Comparison of ENCODE assay signal across 12 cellular contexts in the genomic region with DNA sequence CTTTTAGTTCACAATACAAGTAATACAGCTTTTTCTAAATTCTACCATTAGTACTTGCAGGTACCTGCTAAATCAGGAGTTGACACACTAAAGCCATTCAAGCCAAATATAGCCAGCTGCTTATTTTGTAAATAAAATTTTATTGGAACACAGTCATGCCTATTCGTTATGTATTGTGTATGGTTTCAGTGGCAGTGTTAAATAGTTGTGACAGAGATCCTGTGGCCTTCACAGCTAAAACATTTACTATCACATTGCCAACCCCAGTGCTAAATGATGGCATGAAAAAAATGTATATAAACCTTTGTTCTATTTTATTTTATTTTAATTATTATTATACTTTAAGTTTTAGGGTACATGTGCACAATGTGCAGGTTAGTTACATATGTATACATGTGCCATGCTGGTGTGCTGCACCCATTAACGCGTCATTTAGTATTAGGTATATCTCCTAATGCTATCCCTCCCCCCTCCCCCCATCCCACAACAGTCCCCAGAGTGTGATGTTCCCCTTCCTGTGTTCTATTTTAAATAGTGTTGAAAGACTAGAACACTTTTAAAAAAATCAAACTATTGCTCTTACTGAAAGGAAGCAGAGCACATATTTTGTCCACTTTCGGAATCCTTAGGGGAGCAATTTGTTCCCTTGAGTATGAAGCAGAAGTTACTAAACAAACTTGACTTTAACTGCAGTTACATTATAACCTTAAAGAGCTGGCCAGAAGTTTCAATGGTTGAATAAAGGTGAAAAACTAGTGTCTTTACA.
DNase-seq lines count a peak whose midpoint lies in the region; ATAC-seq, FAIRE-seq and TF ChIP-seq lines count a peak whose summit lies in the region.
"Had no signal": no experiment of that assay in that cellular context is flagged by ENCODE, and none has a peak within 500 bp of the region (broad histone marks: within the 10 kb centered on the region; RNA-seq: fewer than 3 reads in every experiment).

No MANE protein-coding gene starts in this region.

- H3K27me3 Mint-ChIP-seq in CD8-positive, alpha-beta memory T cell, result no peaks in the 10 kb centered on the region
- no peaks in the 10 kb centered on the region for H3K27me3 Mint-ChIP-seq in activated CD4-positive, alpha-beta T cell treated with anti-CD3 and anti-CD28 coated beads, Interleukin-2, amount 10 ng/mL, durations not matched to agents 24 days and 14 days
- H3K27me3 Mint-ChIP-seq: CD4-positive, alpha-beta memory T cell; naive thymus-derived CD8-positive, alpha-beta T cell had no signal

- H3K9ac ChIP-seq in endothelial cell of umbilical vein (replicated peaks; ENCODE audit: extremely low read depth, insufficient read depth, low read length), result no peak overlapping the region

- H3K27ac ChIP-seq in CD8-positive, alpha-beta memory T cell (ENCODE audit: low read depth, low read length), result no peak overlapping the region
- H3K27ac ChIP-seq in endothelial cell of umbilical vein (ENCODE audit: insufficient read depth, low read depth, low read length), result peak overlapping the region; percentile 37
- no peak overlapping the region for H3K27ac ChIP-seq in uterus

- H3K27me3 ChIP-seq in CD8-positive, alpha-beta memory T cell (ENCODE audit: insufficient read depth, low read length, poor library complexity, severe bottlenecking), result no peaks in the 10 kb centered on the region
- no peaks in the 10 kb centered on the region for H3K27me3 ChIP-seq in endothelial cell of umbilical vein (ENCODE audit: control insufficient read depth in 2 of 2, insufficient read depth in 2 of 2, low read length in 2 of 2)
- no peaks in the 10 kb centered on the region for H3K27me3 ChIP-seq in uterus

- ATAC-seq in GM21381 (IDR thresholded peaks at IDR 0.05; ENCODE audit: unreplicated experiment), result peak; percentile 47
- ATAC-seq in HG03354 (IDR thresholded peaks at IDR 0.05; ENCODE audit: poor library complexity, severe bottlenecking, unreplicated experiment), result peak; percentile 81
- ATAC-seq: naive thymus-derived CD8-positive, alpha-beta T cell had no signal

- intact Hi-C loops in endothelial cell of umbilical vein (cut with micrococcal nuclease) (no loop called here), uterus (cut with DNase I; ENCODE audit: low total_unique reads) (no loop called here)
- intact Hi-C loops in activated CD4-positive, alpha-beta T cell treated with anti-CD3 and anti-CD28 coated beads, Interleukin-2, amount 10 ng/mL, durations not matched to agents 24 days and 14 days (cut with micrococcal nuclease), result no loop called here

- no peak overlapping the region for H2AFZ ChIP-seq in endothelial cell of umbilical vein (ENCODE audit: low read depth, low read length)

- no peaks in the 10 kb centered on the region for H3K9me1 ChIP-seq in endothelial cell of umbilical vein (replicated peaks; ENCODE audit: control insufficient read depth, extremely low read depth, insufficient read depth, low read length)

- no peak for DNase-seq in CD8-positive, alpha-beta memory T cell
- DNase-seq in endothelial cell of umbilical vein (ENCODE audit: low read depth, low spot score), result no peak
- DNase-seq in uterus, result no peak
- no peak for DNase-seq in stimulated activated naive CD4-positive, alpha-beta T cell (lab: John Stamatoyannopoulos, UW)
- no peak for DNase-seq in activated CD4-positive, alpha-beta T cell treated with anti-CD3 and anti-CD28 coated beads, Interleukin-2, amount 10 ng/mL, durations not matched to agents 24 days and 14 days
- no peak for DNase-seq in NCI-H1417 treated with DMSO at 0.1 percent for 48 hours (lab: John Stamatoyannopoulos, UW)
- DNase-seq: CD4-positive, alpha-beta memory T cell; naive thymus-derived CD8-positive, alpha-beta T cell; NCI-H2081 treated with DMSO at 0.1 percent for 48 hours; stimulated activated CD4-positive, alpha-beta T cell treated with anti-CD3 and anti-CD28 coated beads, Interleukin-4, amount 100 ng/mL, for 4 hours had no signal

- no peaks in the 10 kb centered on the region for H4K20me1 ChIP-seq in endothelial cell of umbilical vein (replicated peaks; ENCODE audit: control insufficient read depth, extremely low read depth, insufficient read depth, low read length)

- H3K9me3 Mint-ChIP-seq in CD8-positive, alpha-beta memory T cell, result no peaks in the 10 kb centered on the region
- H3K9me3 Mint-ChIP-seq in activated CD4-positive, alpha-beta T cell treated with anti-CD3 and anti-CD28 coated beads, Interleukin-2, amount 10 ng/mL, durations not matched to agents 24 days and 14 days, result no peaks in the 10 kb centered on the region
- H3K9me3 Mint-ChIP-seq: CD4-positive, alpha-beta memory T cell; naive thymus-derived CD8-positive, alpha-beta T cell had no signal

- peak overlapping the region in 5 of 7 donors; percentile 12 to 57 (median 49) for H3K4me3 Mint-ChIP-seq in CD8-positive, alpha-beta memory T cell
- no peak overlapping the region for H3K4me3 Mint-ChIP-seq in activated CD4-positive, alpha-beta T cell treated with anti-CD3 and anti-CD28 coated beads, Interleukin-2, amount 10 ng/mL, durations not matched to agents 24 days and 14 days
- H3K4me3 Mint-ChIP-seq: CD4-positive, alpha-beta memory T cell had no signal

- H3K36me3 Mint-ChIP-seq in CD8-positive, alpha-beta memory T cell, result peaks cover 4 to 12% (median 6%) of the 10 kb centered on the region in 3 donors
- H3K36me3 Mint-ChIP-seq in activated CD4-positive, alpha-beta T cell treated with anti-CD3 and anti-CD28 coated beads, Interleukin-2, amount 10 ng/mL, durations not matched to agents 24 days and 14 days (ENCODE audit: low read depth), result peaks cover 18% of the 10 kb centered on the region

- H3K4me2 ChIP-seq in endothelial cell of umbilical vein (ENCODE audit: insufficient read depth, low read length), result peak overlapping the region; percentile 72

- no peak for FAIRE-seq in endothelial cell of umbilical vein (lab: Jason Lieb, UNC)

- dilution Hi-C loops in endothelial cell of umbilical vein (cut with MboI; ENCODE audit: extremely low pct_ligation_motif_present, low sequenced_read_pairs), result no loop called here

- H3K79me2 ChIP-seq in endothelial cell of umbilical vein (ENCODE audit: control insufficient read depth, insufficient read depth, low read length), result no peaks in the 10 kb centered on the region

- H3K4me3 ChIP-seq in CD8-positive, alpha-beta memory T cell (ENCODE audit: low read length), result no peak overlapping the region
- H3K4me3 ChIP-seq in endothelial cell of umbilical vein (replicated peaks in 1 of 3; ENCODE audit: insufficient read depth in 1 of 3, low read depth in 1 of 3, low read length in 3 of 3), result no peak overlapping the region
- no peak overlapping the region for H3K4me3 ChIP-seq in uterus

- H3K27ac Mint-ChIP-seq in CD8-positive, alpha-beta memory T cell, result peak overlapping the region in 7 of 8 donors; percentile 8 to 84 (median 36)
- no peak overlapping the region for H3K27ac Mint-ChIP-seq in activated CD4-positive, alpha-beta T cell treated with anti-CD3 and anti-CD28 coated beads, Interleukin-2, amount 10 ng/mL, durations not matched to agents 24 days and 14 days

- TF ChIP-seq POLR2A in endothelial cell of umbilical vein (IDR thresholded peaks at IDR 0.05; ENCODE audit: low read depth, low read length), result no peak
- no peak for TF ChIP-seq POLR2A in uterus (IDR thresholded peaks at IDR 0.05)

- CTCF ChIA-PET in CD8-positive, alpha-beta memory T cell (lab: Charles Lee), result no interaction called here
- CTCF ChIA-PET in endothelial cell of umbilical vein (lab: Charles Lee), result interaction anchor here (0.9 to 1.3 kb wide), 2 partner anchors 13 to 14 kb away, joined by 3 read pairs; no protein-coding TSS in a partner anchor

- H3K4me1 Mint-ChIP-seq in CD8-positive, alpha-beta memory T cell, result peaks cover 21 to 44% (median 37%) of the 10 kb centered on the region in 3 donors
- peaks cover 25% of the 10 kb centered on the region for H3K4me1 Mint-ChIP-seq in activated CD4-positive, alpha-beta T cell treated with anti-CD3 and anti-CD28 coated beads, Interleukin-2, amount 10 ng/mL, durations not matched to agents 24 days and 14 days

- POLR2A ChIA-PET in CD8-positive, alpha-beta memory T cell (lab: Charles Lee), result no interaction called here
- POLR2A ChIA-PET in endothelial cell of umbilical vein (lab: Charles Lee), result no interaction called here

- H3K4me1 ChIP-seq in CD8-positive, alpha-beta memory T cell (ENCODE audit: insufficient read depth, low read length), result peaks cover 11% of the 10 kb centered on the region
- H3K4me1 ChIP-seq in endothelial cell of umbilical vein (ENCODE audit: control insufficient read depth, extremely low read depth, insufficient read depth, low read length) (peaks cover 18% of the 10 kb centered on the region), uterus (no peaks in the 10 kb centered on the region)

- H3K36me3 ChIP-seq in CD8-positive, alpha-beta memory T cell (ENCODE audit: insufficient read depth, low read length), result no peaks in the 10 kb centered on the region
- no peaks in the 10 kb centered on the region for H3K36me3 ChIP-seq in endothelial cell of umbilical vein (ENCODE audit: control insufficient read depth in 2 of 2, extremely low read depth in 1 of 2, insufficient read depth in 2 of 2, low read length in 2 of 2)
- H3K36me3 ChIP-seq in uterus, result no peaks in the 10 kb centered on the region

- TF ChIP-seq CTCF in endothelial cell of umbilical vein (IDR thresholded peaks at IDR 0.05; ENCODE audit: extremely low read depth in 1 of 2, insufficient read depth in 1 of 2, low read depth in 1 of 2, low read length in 2 of 2) (no peak), uterus (IDR thresholded peaks at IDR 0.05) (no peak)

- H3K9me3 ChIP-seq in CD8-positive, alpha-beta memory T cell (ENCODE audit: low read length), result no peaks in the 10 kb centered on the region
- H3K9me3 ChIP-seq in endothelial cell of umbilical vein (replicated peaks; ENCODE audit: control insufficient read depth, insufficient read depth, low read length), result no peaks in the 10 kb centered on the region
- H3K9me3 ChIP-seq in uterus, result no peaks in the 10 kb centered on the region

- BruUV-seq in endothelial cell of umbilical vein (replicated peaks; lab: Mats Ljungman, UMichigan), result no TSS peak

TF ChIP-seq in endothelial cell of umbilical vein, 7 proteins besides CTCF, POLR2A, EP300 and RAD21:
- TF ChIP-seq JUN (IDR thresholded peaks at IDR 0.05; ENCODE audit: borderline replicate concordance, insufficient read depth, insufficient read length, low read depth), result no peak
